Comparison of ENCODE assay signal across 8 cellular contexts in genomic region chr3:30286007-30286669, GRCh38.
DNase-seq lines count a peak whose midpoint lies in the region; ATAC-seq, FAIRE-seq and TF ChIP-seq lines count a peak whose summit lies in the region.

No MANE protein-coding gene starts in this region.

- H3K36me3 ChIP-seq in HepG2 (replicated peaks in 1 of 2; ENCODE audit: control insufficient read depth in 1 of 2, insufficient read depth in 2 of 2, low read length in 2 of 2) = no peaks in the 10 kb centered on the region

- no peak overlapping the region for H3K27ac ChIP-seq in HepG2 (ENCODE audit: extremely low read length, insufficient read depth, low read length)

- peak overlapping the region in 3 of 5 experiments; percentile 32 to 91 (median 72) for H3K27ac Mint-ChIP-seq in brain

- peaks cover 0 to 5% (median 4%) of the 10 kb centered on the region in 5 experiments for H3K9me3 Mint-ChIP-seq in brain

- 95% methylated on average over 1 of the region's 1 CpG for WGBS in HepG2 (ENCODE audit: low lambda C conversion rate)

- no peaks in the 10 kb centered on the region for H3K27me3 Mint-ChIP-seq in brain

- DNase-seq in COR-L47 (lab: John Stamatoyannopoulos, UW) = peak; percentile 15
- DNase-seq in NCI-H1092 (lab: John Stamatoyannopoulos, UW) = peak; percentile 50
- DNase-seq in HepG2 (ENCODE audit: low spot score) = no peak
- peak; percentile 78 for DNase-seq in ureter (ENCODE audit: low spot score)
- no peak for DNase-seq in NAMALWA (ENCODE audit: low spot score)
- DNase-seq in stimulated activated CD4-positive, alpha-beta T cell treated with anti-CD3 and anti-CD28 coated beads, Interleukin-4, amount 100 ng/mL, for 1 hour = no peak

- H3K4me1 Mint-ChIP-seq in brain = peaks cover 50% of the 10 kb centered on the region

- H3K36me3 Mint-ChIP-seq in brain = no peaks in the 10 kb centered on the region

- H4K20me1 ChIP-seq in HepG2 (ENCODE audit: insufficient read depth, low read length) = no peaks in the 10 kb centered on the region

- TF ChIP-seq EP300 in HepG2 (IDR thresholded peaks at IDR 0.05; ENCODE audit: low read depth in 2 of 2, low read length in 2 of 2) (no peak), HepG2 (CRISPR knock-in tag; IDR thresholded peaks at IDR 0.05; ENCODE audit: borderline replicate concordance) (no peak)

- no peak overlapping the region for H3K4me2 ChIP-seq in HepG2 (ENCODE audit: low read depth, low read length)

- intact Hi-C loops in HepG2 (cut with micrococcal nuclease; ENCODE audit: unreplicated experiment) = no loop called here

- peak overlapping the region in 1 of 5 experiments; percentile 19 for H3K4me3 Mint-ChIP-seq in brain

- H2AFZ ChIP-seq in HepG2 (ENCODE audit: low read length) = peak overlapping the region; percentile 32

- no peaks in the 10 kb centered on the region for H3K9me3 ChIP-seq in HepG2 (ENCODE audit: low read length)

- POLR2A ChIA-PET in HepG2 (lab: Yijun Ruan, JAX) = interaction anchor here (4.4 kb wide), 1 partner anchor 27 kb away, joined by 30 read pairs; no protein-coding TSS in a partner anchor

- peaks cover 32% of the 10 kb centered on the region for H3K4me1 ChIP-seq in HepG2 (ENCODE audit: insufficient read depth, low read length)

- no peak overlapping the region for H3K4me3 ChIP-seq in HepG2 (replicated peaks in 1 of 3; ENCODE audit: insufficient read depth in 1 of 3, low read depth in 2 of 3, low read length in 3 of 3)

- TF ChIP-seq CTCF in brain (conservative IDR thresholded peaks at IDR 0.05) (no peak), HepG2 (CRISPR knock-in tag; IDR thresholded peaks at IDR 0.05) (no peak)

- ATAC-seq in HepG2 (no peak), HG02852 (IDR thresholded peaks at IDR 0.05; ENCODE audit: unreplicated experiment) (no peak)

- no peak for TF ChIP-seq POLR2A in HepG2 (IDR thresholded peaks at IDR 0.05; ENCODE audit: insufficient read depth in 1 of 2, low read depth in 2 of 2, low read length in 2 of 2)

- H3K79me2 ChIP-seq in HepG2 (ENCODE audit: insufficient read depth, low read length) = no peaks in the 10 kb centered on the region

- no TSS peak for BruUV-seq in HepG2 (replicated peaks; lab: Mats Ljungman, UMichigan)

- H3K9ac ChIP-seq in HepG2 (ENCODE audit: insufficient read depth, low read depth, low read length) = no peak overlapping the region

- in situ Hi-C loops in HepG2 (cut with HindIII; ENCODE audit: extremely low pct_ligation_motif_present, low pct_unique_long_range_greater_than_20kb) = no loop called here

- FAIRE-seq in HepG2 (lab: Jason Lieb, UNC) = peak; percentile 21

- TF ChIP-seq RAD21 in HepG2 (CRISPR knock-in tag; IDR thresholded peaks at IDR 0.05) = no peak

- CTCF ChIA-PET in HepG2 (lab: Yijun Ruan, JAX; ENCODE audit: low intra/inter-chr PET ratio, low total read pairs) = no interaction called here

- H3K27me3 ChIP-seq in HepG2 (ENCODE audit: control insufficient read depth in 1 of 2, insufficient read depth in 2 of 2, low read length in 2 of 2) = no peaks in the 10 kb centered on the region

TF ChIP-seq in HepG2, 621 proteins besides CTCF, POLR2A, EP300 and RAD21:
- TF ChIP-seq FOSL2 (CRISPR knock-in tag; IDR thresholded peaks at IDR 0.05) (peak; percentile 51), SMC3 (IDR thresholded peaks at IDR 0.05; ENCODE audit: low read length) (no peak), ZNF687 (CRISPR knock-in tag; IDR thresholded peaks at IDR 0.05) (no peak), SYNCRIP (IDR thresholded peaks at IDR 0.05; ENCODE audit: insufficient read depth, low read depth, low read length) (no peak), ZNF317 (CRISPR knock-in tag; IDR thresholded peaks at IDR 0.05) (no peak)

Comparison
In these comparisons a context has a peak if more than half of its experiments do, and no peak if none do; other contexts are left out.
1. DNase-seq: peak in COR-L47 (single experiment), NCI-H1092 (single experiment) and ureter (single experiment); none in HepG2 (single experiment), NAMALWA (single experiment) and stimulated activated CD4-positive, alpha-beta T cell treated with anti-CD3 and anti-CD28 coated beads, Interleukin-4, amount 100 ng/mL, for 1 hour (single experiment).